8 cellular contexts compared by ENCODE assay signal in the genomic region with DNA sequence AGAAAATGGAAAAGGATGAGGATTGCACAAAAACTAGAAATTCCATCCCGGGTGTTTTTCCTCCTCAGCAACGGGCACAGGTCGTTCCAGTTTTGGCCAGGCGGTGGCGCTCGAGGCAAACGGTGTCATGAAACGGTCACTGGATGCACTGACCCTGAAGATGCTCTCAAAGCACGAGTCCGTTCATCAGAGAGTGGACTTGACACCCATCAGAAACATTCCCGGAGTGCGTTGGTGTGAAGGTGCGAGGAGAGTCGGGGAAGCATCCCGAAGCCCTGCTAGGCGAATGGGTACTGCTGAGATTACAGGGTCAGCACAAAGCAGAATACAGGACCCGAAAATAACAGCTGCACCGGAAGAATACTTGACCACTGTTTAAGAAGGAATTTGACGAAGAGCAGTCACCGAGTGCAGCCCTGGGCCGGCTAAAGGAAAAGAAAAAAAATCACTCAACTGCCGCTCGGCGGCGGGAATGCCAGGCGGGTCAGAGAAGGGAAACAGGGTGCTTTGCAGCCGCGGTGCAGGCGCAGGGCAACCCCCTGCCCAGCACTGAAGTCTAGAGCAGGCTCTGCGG.
DNase-seq lines count a peak whose midpoint lies in the region; ATAC-seq, FAIRE-seq and TF ChIP-seq lines count a peak whose summit lies in the region.

No MANE protein-coding gene starts in this region.

- intact Hi-C loops in activated CD4-positive, alpha-beta T cell treated with anti-CD3 and anti-CD28 coated beads, Interleukin-2, amount 10 ng/mL, durations not matched to agents 24 days and 14 days (cut with micrococcal nuclease) = loop anchor here (1.0 to 10.0 kb wide), 6 partner anchors 33 to 404 kb away; a partner anchor contains a TSS
- intact Hi-C loops in colonic mucosa (cut with DNase I) (loop anchor here (2.0 kb wide), 1 partner anchor 393 kb away; no protein-coding TSS in a partner anchor), left colon (cut with DNase I, micrococcal nuclease) (loop anchor here (5.0 to 10.0 kb wide), 2 partner anchors 393 to 401 kb away; no protein-coding TSS in a partner anchor)

- no peaks in the 10 kb centered on the region for H3K9me3 Mint-ChIP-seq in activated CD4-positive, alpha-beta T cell treated with anti-CD3 and anti-CD28 coated beads, Interleukin-2, amount 10 ng/mL, durations not matched to agents 24 days and 14 days

- no peaks in the 10 kb centered on the region for H3K9me3 ChIP-seq in colonic mucosa

- H3K27me3 ChIP-seq in colonic mucosa = no peaks in the 10 kb centered on the region

- peak; percentile 78 for ATAC-seq in left colon
- ATAC-seq in GM21360 (IDR thresholded peaks at IDR 0.05; ENCODE audit: unreplicated experiment) = no peak

- peak; percentile 63 for DNase-seq in ACHN
- DNase-seq in H54 (ENCODE audit: insufficient read length, low spot score) = peak; percentile 81
- DNase-seq in NCI-H510A (lab: John Stamatoyannopoulos, UW) = peak; percentile 74
- DNase-seq in activated CD4-positive, alpha-beta T cell treated with anti-CD3 and anti-CD28 coated beads, Interleukin-2, amount 10 ng/mL, durations not matched to agents 24 days and 14 days = peak; percentile 92
- peak; percentile 98 for DNase-seq in colonic mucosa
- peak; percentile 79 to 95 for DNase-seq in left colon
- peak; percentile 14 to 60 for DNase-seq in stimulated activated CD4-positive, alpha-beta T cell treated with anti-CD3 and anti-CD28 coated beads, Interleukin-15, amount 100 ng/mL, for 48 hours (ENCODE audit: low read depth in 2 of 2)

- peak overlapping the region; percentile 84 for H3K27ac ChIP-seq in colonic mucosa

- in situ Hi-C loops in ACHN (cut with HindIII; ENCODE audit: low pct_ligation_motif_present, low pct_unique_long_range_greater_than_20kb, low sequenced_read_pairs) = no loop called here

- no peak overlapping the region for H3K27ac Mint-ChIP-seq in activated CD4-positive, alpha-beta T cell treated with anti-CD3 and anti-CD28 coated beads, Interleukin-2, amount 10 ng/mL, durations not matched to agents 24 days and 14 days

- H3K27me3 Mint-ChIP-seq in activated CD4-positive, alpha-beta T cell treated with anti-CD3 and anti-CD28 coated beads, Interleukin-2, amount 10 ng/mL, durations not matched to agents 24 days and 14 days = peaks cover 33% of the 10 kb centered on the region

- no peaks in the 10 kb centered on the region for H3K36me3 Mint-ChIP-seq in activated CD4-positive, alpha-beta T cell treated with anti-CD3 and anti-CD28 coated beads, Interleukin-2, amount 10 ng/mL, durations not matched to agents 24 days and 14 days (ENCODE audit: low read depth)

- H3K4me1 Mint-ChIP-seq in activated CD4-positive, alpha-beta T cell treated with anti-CD3 and anti-CD28 coated beads, Interleukin-2, amount 10 ng/mL, durations not matched to agents 24 days and 14 days = peaks cover 14% of the 10 kb centered on the region

- H3K9ac ChIP-seq in colonic mucosa (ENCODE audit: low read depth in 2 of 2, low read length in 2 of 2) = peak overlapping the region; percentile 56 to 75

- H3K36me3 ChIP-seq in colonic mucosa = no peaks in the 10 kb centered on the region

- peak; percentile 90 for TF ChIP-seq CTCF in colonic mucosa (IDR thresholded peaks at IDR 0.05)

- peak overlapping the region; percentile 83 for H3K4me3 Mint-ChIP-seq in activated CD4-positive, alpha-beta T cell treated with anti-CD3 and anti-CD28 coated beads, Interleukin-2, amount 10 ng/mL, durations not matched to agents 24 days and 14 days

- peak; percentile 87 for FAIRE-seq in H54 (lab: Jason Lieb, UNC)

- no peak for TF ChIP-seq POLR2A in H54 (IDR thresholded peaks at IDR 0.05; ENCODE audit: low read depth, low read length)

- peak overlapping the region; percentile 19 for H3K4me3 ChIP-seq in colonic mucosa

- peaks cover 11% of the 10 kb centered on the region for H3K4me1 ChIP-seq in colonic mucosa

Comparison
In these comparisons a context has a peak if more than half of its experiments do, and no peak if none do; other contexts are left out.
1. DNase-seq: peak in every context shown above with its lines; median percentile 98 in colonic mucosa; 92 in activated CD4-positive, alpha-beta T cell treated with anti-CD3 and anti-CD28 coated beads, Interleukin-2, amount 10 ng/mL, durations not matched to agents 24 days and 14 days; 87 in left colon; 81 in H54; 74 in NCI-H510A; 63 in ACHN; 37 in stimulated activated CD4-positive, alpha-beta T cell treated with anti-CD3 and anti-CD28 coated beads, Interleukin-15, amount 100 ng/mL, for 48 hours.